In genomic region chr18:75638597-75639467, GRCh38 we compare ENCODE assay signal across 10 cellular contexts.
DNase-seq lines count a peak whose midpoint lies in the region; ATAC-seq and TF ChIP-seq lines count a peak whose summit lies in the region.
"Had no signal": no experiment of that assay in that cellular context is flagged by ENCODE, and none has a peak within 500 bp of the region (broad histone marks: within the 10 kb centered on the region; RNA-seq: fewer than 3 reads in every experiment).

No MANE protein-coding gene starts in this region.

- H3K4me3 ChIP-seq in ACC112 (ENCODE audit: low read depth, low read length): peak overlapping the region; percentile 56; the same call in 1 of the 2 replicates
- H3K4me3 ChIP-seq in NB4 (ENCODE audit: low read depth, low read length): no peak overlapping the region

- H3K27ac ChIP-seq in ACC112 (ENCODE audit: low read depth, low read length): no peak overlapping the region
- H3K27ac ChIP-seq: VCaP had no signal

- no peak for ATAC-seq in HG03565 (IDR thresholded peaks at IDR 0.05; ENCODE audit: unreplicated experiment)

- no peaks in the 10 kb centered on the region for H3K36me3 ChIP-seq in ACC112 (ENCODE audit: insufficient read depth, low read length)

- no peaks in the 10 kb centered on the region for H3K79me2 ChIP-seq in ACC112 (ENCODE audit: control insufficient read depth, insufficient read depth, low read length, unreplicated experiment)

- peaks cover 7% of the 10 kb centered on the region for H3K4me1 ChIP-seq in ACC112 (ENCODE audit: control insufficient read depth, insufficient read depth, low read length, unreplicated experiment)

- no peak for TF ChIP-seq CTCF in NB4 (IDR thresholded peaks at IDR 0.05; ENCODE audit: low read depth, low read length)

- H3K27me3 ChIP-seq in ACC112 (ENCODE audit: insufficient read depth, low read length): no peaks in the 10 kb centered on the region

- DNase-seq in NB4 (ENCODE audit: low read depth) (peak; percentile 28), fibroblast of the conjunctiva (ENCODE audit: low read depth) (peak; percentile 22), myocyte (ENCODE audit: low read depth) (peak; percentile 90), mucosa of gallbladder (ENCODE audit: low spot score) (no peak), NCI-H1436 (lab: John Stamatoyannopoulos, UW) (no peak)
- DNase-seq in stimulated activated CD4-positive, alpha-beta T cell treated with anti-CD3 and anti-CD28 coated beads, Interleukin-2, amount 100 ng/mL, for 24 hours: no peak
- DNase-seq: effector memory CD4-positive, alpha-beta T cell had no signal

- no peak overlapping the region for H2AFZ ChIP-seq in ACC112 (ENCODE audit: low read length, unreplicated experiment)

- TF ChIP-seq POLR2A in NB4 (IDR thresholded peaks at IDR 0.05; ENCODE audit: extremely low read depth, insufficient read length): no peak

Comparison
In these comparisons a context has a peak if more than half of its experiments do, and no peak if none do; other contexts are left out.
1. DNase-seq: peak in NB4 (single experiment), fibroblast of the conjunctiva (single experiment) and myocyte (single experiment); none in mucosa of gallbladder (single experiment), NCI-H1436 (single experiment) and stimulated activated CD4-positive, alpha-beta T cell treated with anti-CD3 and anti-CD28 coated beads, Interleukin-2, amount 100 ng/mL, for 24 hours (0 of 2).